Comparison of ENCODE assay signal across 27 cellular contexts in genomic region chr2:38095079-38095478, GRCh38. TPM values are rescaled to one million over a fixed set of nuclear protein-coding genes. Genes with fewer than 3 reads are reported as not detected.
DNase-seq lines count a peak whose midpoint lies in the region; ATAC-seq and TF ChIP-seq lines count a peak whose summit lies in the region.
"Had no signal": no experiment of that assay in that cellular context is flagged by ENCODE, and none has a peak within 500 bp of the region (broad histone marks: within the 10 kb centered on the region; RNA-seq: fewer than 3 reads in every experiment).

No MANE protein-coding gene starts in this region.

- H3K9me2 ChIP-seq in hepatocyte (replicated peaks; ENCODE audit: insufficient read depth): no peaks in the 10 kb centered on the region

- TF ChIP-seq CTCF in RWPE1 (conservative IDR thresholded peaks at IDR 0.05; ENCODE audit: low read depth): no peak
- TF ChIP-seq CTCF in hepatocyte (IDR thresholded peaks at IDR 0.05; ENCODE audit: poor library complexity): no peak
- TF ChIP-seq CTCF in stomach (IDR thresholded peaks at IDR 0.05): no peak

- POLR2A ChIA-PET in RWPE1 (lab: Yijun Ruan, JAX; ENCODE audit: low non-redundant PET): interaction anchor here (1.8 kb wide), 1 partner anchor 18 kb away, joined by 7 read pairs; the partner anchor contains the start of gene CYP1B1

- H3K4me1 ChIP-seq in hepatocyte (ENCODE audit: insufficient read depth): peaks cover 45% of the 10 kb centered on the region
- H3K4me1 ChIP-seq in stomach: peaks cover 9 to 57% (median 35%) of the 10 kb centered on the region in 4 donors

- no peak for TF ChIP-seq POLR2A in stomach (IDR thresholded peaks at IDR 0.05)

- H3K4me2 ChIP-seq in hepatocyte: peak overlapping the region; percentile 34

- WGBS in hepatocyte (ENCODE audit: low lambda C conversion rate, missing lambda C conversion rate): 94% methylated on average over 6 of the region's 6 CpGs
- 79 to 94% (median 91%) methylated on average over 6 of the region's 6 CpGs for WGBS in stomach, 5 donors

- CTCF ChIA-PET in RWPE1 (lab: Yijun Ruan, JAX): no interaction called here

- H3K4me3 ChIP-seq in hepatocyte: no peak overlapping the region
- no peak overlapping the region for H3K4me3 ChIP-seq in stomach
- H3K4me3 ChIP-seq: cardiac muscle cell, thoracic aorta had no signal

- H3K36me3 ChIP-seq in hepatocyte (replicated peaks; ENCODE audit: insufficient read depth, low read depth): no peaks in the 10 kb centered on the region
- no peaks in the 10 kb centered on the region for H3K36me3 ChIP-seq in stomach
- H3K36me3 ChIP-seq: cardiac muscle cell, thoracic aorta had no signal

- H3K27ac ChIP-seq in RWPE1 (peak overlapping the region; percentile 90), hepatocyte (peak overlapping the region; percentile 86), stomach (peak overlapping the region in 3 of 5 donors; percentile 14 to 81 (median 69))
- H3K27ac ChIP-seq: 22Rv1, cardiac muscle cell, thoracic aorta had no signal

- no peak for ATAC-seq in GM21423 (IDR thresholded peaks at IDR 0.05; ENCODE audit: unreplicated experiment)
- ATAC-seq: activated T-cell treated with anti-CD3 and anti-CD28 coated beads, Interleukin-2, amount 50 U/mL, for 72 hours had no signal

- H3K9me3 ChIP-seq in hepatocyte (ENCODE audit: low read depth) (no peaks in the 10 kb centered on the region), stomach (no peaks in the 10 kb centered on the region)
- H3K9me3 ChIP-seq: thoracic aorta had no signal

- H3K27me3 ChIP-seq in hepatocyte: no peaks in the 10 kb centered on the region
- peaks cover 0 to 18% (median 0%) of the 10 kb centered on the region in 3 donors for H3K27me3 ChIP-seq in stomach

- no peaks in the 10 kb centered on the region for H3K79me2 ChIP-seq in hepatocyte

- no peaks in the 10 kb centered on the region for H4K20me1 ChIP-seq in hepatocyte (ENCODE audit: insufficient read depth, poor library complexity, severe bottlenecking)

- intact Hi-C loops in stomach (cut with DNase I; ENCODE audit: low total_unique reads): no loop called here

- TF ChIP-seq EP300 in stomach (IDR thresholded peaks at IDR 0.05): no peak

- H2AFZ ChIP-seq in hepatocyte: no peak overlapping the region

- DNase-seq in NCI-H1105 treated with DMSO at 0.1 percent for 48 hours (lab: John Stamatoyannopoulos, UW) (peak; percentile 4), NCI-H1105 (lab: John Stamatoyannopoulos, UW) (no peak), RWPE1 (ENCODE audit: low spot score) (no peak), hepatocyte (ENCODE audit: low spot score) (no peak), stomach (no peak), EL (no peak), dedifferentiated amniotic fluid mesenchymal stem cell (ENCODE audit: extremely low spot score) (no peak)
- DNase-seq: activated CD4-positive, alpha-beta T cell treated with anti-CD3 and anti-CD28 coated beads, Interleukin-2, amount 50 U/mL, for 1 hour; activated CD8-positive, alpha-beta memory T cell treated with anti-CD3 and anti-CD28 coated beads, Interleukin-2, amount 10 ng/mL, durations not matched to agents 7 days and 5 days; activated naive CD4-positive, alpha-beta T cell treated with anti-CD3 and anti-CD28 coated beads, Interleukin-2, amount 50 U/mL, for 16 hours; activated T-cell treated with anti-CD3 and anti-CD28 coated beads, Interleukin-2, amount 50 U/mL, for 72 hours; anterior cingulate cortex; CD4-positive, alpha-beta T cell; cortex of kidney; GF-D8; Kasumi-1; NCI-H187; NCI-H526; retina; RPMI8226; stimulated activated CD4-positive, alpha-beta T cell treated with anti-CD3 and anti-CD28 coated beads, Interleukin-4, amount 100 ng/mL, for 24 hours; stimulated activated naive CD4-positive, alpha-beta T cell had no signal

RNA-seq across cellular contexts. Expression of gene CYP1B1, which starts 19.1 kb away (rescaled TPM):
- total RNA-seq in hepatocyte: 23.2 and 28.9 TPM in 2 replicates
- 32.7 and 38.5 TPM in 2 replicates for polyA plus RNA-seq in hepatocyte
- 100 to 1,000 TPM in 2 of 5 donors, 10 to 100 TPM in 2, 1 to 10 TPM in 1; 7.5 to 141 (median 42.7) TPM for total RNA-seq in stomach
- polyA plus RNA-seq in stomach: 10 to 100 TPM; 13.7 to 27.3 (median 19.9) TPM
- total RNA-seq: cardiac muscle cell, HT1080 had no signal
